Comparison of ENCODE assay signal across 8 cellular contexts in genomic region chr15:101980206-101980910, GRCh38.
DNase-seq lines count a peak whose midpoint lies in the region; ATAC-seq, FAIRE-seq and TF ChIP-seq lines count a peak whose summit lies in the region.
"Not testable (repeated sequence)": the region's sequence is repeated elsewhere in the genome, so short reads cannot be mapped to it uniquely, and the experiment has no call there.

No MANE protein-coding gene starts in this region.

- DNase-seq in GM12892 (ENCODE audit: insufficient read length) = peak; percentile 39
- peak; percentile 32 for DNase-seq in NB4 (ENCODE audit: low read depth)
- peak; percentile 6 for DNase-seq in activated CD4-positive, CD25-positive, alpha-beta regulatory T cell treated with anti-CD3 and anti-CD28 coated beads, Interleukin-2, amount 50 U/mL, for 16 hours (ENCODE audit: low read depth, low spot score)
- peak; percentile 41 for DNase-seq in epidermal melanocyte (ENCODE audit: insufficient read length, low spot score)
- DNase-seq in left lobe of liver (ENCODE audit: low spot score) = peak; percentile 47
- peak; percentile 19 to 57 for DNase-seq in psoas muscle
- peak in 1 of 2 donors; percentile 68 for DNase-seq in aorta

- H3K9me3 Mint-ChIP-seq in activated naive CD8-positive, alpha-beta T cell (ENCODE audit: low read depth) = not testable (repeated sequence)

- not testable (repeated sequence) for H3K36me3 ChIP-seq in psoas muscle (ENCODE audit: insufficient read depth in 1 of 2, low read depth in 1 of 2); aorta (ENCODE audit: control insufficient read depth in 1 of 2, insufficient read depth in 2 of 2, low read length in 1 of 2)

- H3K4me1 ChIP-seq in psoas muscle; aorta (ENCODE audit: control insufficient read depth in 1 of 2, insufficient read depth in 2 of 2, low read length in 2 of 2): not testable (repeated sequence)

- intact Hi-C loops in psoas muscle (cut with DNase I); aorta (cut with DNase I): not testable (repeated sequence)

- not testable (repeated sequence) for H3K27me3 ChIP-seq in psoas muscle (ENCODE audit: insufficient read depth in 3 of 3, low read length in 2 of 3); aorta (ENCODE audit: control insufficient read depth in 1 of 2, insufficient read depth in 2 of 2, low read length in 1 of 2)

- not testable (repeated sequence) for H3K27me3 Mint-ChIP-seq in activated naive CD8-positive, alpha-beta T cell

- not testable (repeated sequence) for ATAC-seq in left lobe of liver
- ATAC-seq in psoas muscle = peak in 2 of 4 donors; percentile 64 to 67
- peak; percentile 77 for ATAC-seq in aorta (ENCODE audit: low FRiP score)

- H3K27ac Mint-ChIP-seq in activated naive CD8-positive, alpha-beta T cell = peak overlapping the region; percentile 3

- FAIRE-seq in GM12892 (lab: Jason Lieb, UNC) = not testable (repeated sequence)

- H3K4me3 Mint-ChIP-seq in activated naive CD8-positive, alpha-beta T cell = not testable (repeated sequence)

- not testable (repeated sequence) for TF ChIP-seq CTCF in NB4 (IDR thresholded peaks at IDR 0.05; ENCODE audit: low read depth, low read length); psoas muscle (IDR thresholded peaks at IDR 0.05)

- H3K9me3 ChIP-seq in psoas muscle; aorta (ENCODE audit: control insufficient read depth, low read length): not testable (repeated sequence)

- not testable (repeated sequence) for TF ChIP-seq POLR2A in GM12892 (IDR thresholded peaks at IDR 0.05; ENCODE audit: low read depth, low read length); NB4 (IDR thresholded peaks at IDR 0.05; ENCODE audit: extremely low read depth, insufficient read length)

- 74 to 84% (median 82%) methylated on average over 50 to 53 of the region's 53 CpGs for WGBS in psoas muscle, 3 donors
- 69 to 79% methylated on average over 52 to 53 of the region's 53 CpGs for WGBS in aorta, 2 donors

- H3K4me3 ChIP-seq in NB4 (ENCODE audit: low read depth, low read length); psoas muscle; aorta (ENCODE audit: low read length in 2 of 2): not testable (repeated sequence)

- not testable (repeated sequence) for H3K36me3 Mint-ChIP-seq in activated naive CD8-positive, alpha-beta T cell

- H3K27ac ChIP-seq in psoas muscle; aorta (ENCODE audit: low read depth in 1 of 2, low read length in 2 of 2): not testable (repeated sequence)

- not testable (repeated sequence) for H3K4me1 Mint-ChIP-seq in activated naive CD8-positive, alpha-beta T cell (ENCODE audit: low read depth)
